Comparison of ENCODE assay signal across 20 cellular contexts in the genomic region with DNA sequence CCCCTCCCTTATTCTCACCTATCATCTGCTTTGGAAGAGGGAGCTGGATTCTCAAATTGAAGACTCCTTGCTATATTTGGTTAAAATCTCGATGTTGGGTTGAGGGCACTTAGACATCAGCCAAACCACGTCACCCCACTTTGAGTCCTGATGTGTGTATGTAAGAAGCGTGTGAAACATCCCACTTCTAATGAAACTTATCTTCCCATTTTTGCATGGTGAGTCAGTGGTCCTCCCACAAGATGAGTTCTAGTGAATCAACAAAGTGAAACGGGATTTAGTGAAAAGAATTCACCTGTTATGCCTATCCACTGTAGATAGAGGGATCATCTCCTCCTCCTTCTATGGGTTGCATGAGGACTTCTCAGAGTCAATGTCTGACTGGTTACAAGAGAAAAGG.
"Had no signal": no experiment of that assay in that cellular context is flagged by ENCODE, and none has a peak within 500 bp of the region (broad histone marks: within the 10 kb centered on the region; RNA-seq: fewer than 3 reads in every experiment).

No MANE protein-coding gene starts in this region.

- H3K4me1 ChIP-seq: foreskin keratinocyte, transverse colon, uterus had no signal

- H3K27me3 ChIP-seq: brain microvascular endothelial cell, dorsolateral prefrontal cortex, foreskin keratinocyte, hepatocyte, neutrophil, transverse colon, uterus had no signal

- H3K27ac ChIP-seq: brain microvascular endothelial cell, dorsolateral prefrontal cortex, foreskin keratinocyte, hepatocyte, neutrophil, transverse colon, uterus had no signal

- H2AFZ ChIP-seq: hepatocyte had no signal

- FAIRE-seq: colon had no signal

- H3K36me3 ChIP-seq: brain microvascular endothelial cell, neutrophil, transverse colon, uterus had no signal

- H3K79me2 ChIP-seq: hepatocyte had no signal

- H3K4me3 ChIP-seq: dorsolateral prefrontal cortex, hepatocyte, lung, transverse colon, uterus had no signal

- H3K4me2 ChIP-seq: hepatocyte had no signal

- ATAC-seq: activated CD8-positive, alpha-beta T cell treated with anti-CD3 and anti-CD28 coated beads for 36 hours; foreskin keratinocyte; natural killer cell treated with Interleukin-12 subunit alpha and Interleukin-12 subunit beta and Interleukin-15 and Interleukin-18, amount 100 ng/mL, for 72 hours had no signal

- DNase-seq: activated CD4-positive, alpha-beta T cell treated with anti-CD3 and anti-CD28 coated beads for 48 hours; activated CD4-positive, CD25-positive, alpha-beta regulatory T cell; activated CD8-positive, alpha-beta T cell treated with anti-CD3 and anti-CD28 coated beads for 36 hours; activated naive CD4-positive, alpha-beta T cell treated with Interleukin-2 at 50 U/mL for 16 hours; activated naive CD8-positive, alpha-beta T cell treated with anti-CD3 and anti-CD28 coated beads, Interleukin-2, amount 10 ng/mL, durations not matched to agents 7 days and 5 days; activated T-cell treated with anti-CD3 and anti-CD28 coated beads, Interleukin-2, amount 50 U/mL, for 24 hours; brain microvascular endothelial cell; central memory CD4-positive, alpha-beta T cell; dorsolateral prefrontal cortex; foreskin keratinocyte; islet precursor cell; retina; stimulated activated CD4-positive, alpha-beta T cell treated with anti-CD3 and anti-CD28 coated beads, Interleukin-2, amount 100 ng/mL, for 24 hours; transverse colon; uterus had no signal

- H3K9me3 ChIP-seq: neutrophil, transverse colon, uterus had no signal
